ENCODE assay signal across 20 cellular contexts in the genomic region with DNA sequence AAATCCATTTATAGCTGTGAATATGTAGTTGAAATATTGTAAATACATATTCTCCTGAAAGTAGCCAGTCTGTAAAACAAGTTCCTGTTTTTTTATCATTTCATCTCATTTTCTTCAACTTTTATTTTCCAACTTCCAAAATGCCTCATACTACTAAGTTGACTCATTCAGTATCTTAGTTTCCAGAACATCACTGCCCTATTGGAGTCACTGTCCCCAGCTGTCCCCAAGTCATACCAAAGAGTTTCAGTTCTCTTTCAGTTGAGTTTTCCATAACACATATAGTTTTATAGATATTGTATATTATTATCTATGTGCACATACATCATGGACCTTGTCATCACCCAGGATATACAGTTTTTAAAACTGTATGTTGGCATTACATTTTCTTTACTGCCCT.
"Had no signal": no experiment of that assay in that cellular context is flagged by ENCODE, and none has a peak within 500 bp of the region (broad histone marks: within the 10 kb centered on the region; RNA-seq: fewer than 3 reads in every experiment).

No MANE protein-coding gene starts in this region.

- H3K4me1 ChIP-seq: esophagus muscularis mucosa, prostate gland, tibial nerve, vagina had no signal

- H3K9me3 ChIP-seq: esophagus muscularis mucosa, prostate gland, tibial nerve, vagina had no signal

- H3K27me3 ChIP-seq: esophagus muscularis mucosa, hepatocyte, tibial nerve, vagina had no signal

- H3K27ac ChIP-seq: coronary artery, esophagus muscularis mucosa, hepatocyte, prostate gland, skin epidermis, tibial nerve, vagina had no signal

- H3K36me3 ChIP-seq: esophagus muscularis mucosa, prostate gland, tibial nerve, vagina had no signal

- H3K36me3 Mint-ChIP-seq: activated naive CD8-positive, alpha-beta T cell treated with anti-CD3 and anti-CD28 coated beads, Interleukin-2, amount 10 ng/mL, durations not matched to agents 7 days and 5 days; brain had no signal

- H3K4me1 Mint-ChIP-seq: activated CD4-positive, alpha-beta T cell treated with anti-CD3 and anti-CD28 coated beads, Interleukin-2, amount 10 ng/mL, durations not matched to agents 7 days and 5 days; activated naive CD8-positive, alpha-beta T cell treated with anti-CD3 and anti-CD28 coated beads, Interleukin-2, amount 10 ng/mL, durations not matched to agents 7 days and 5 days; brain; central memory CD8-positive, alpha-beta T cell; neural crest cell had no signal

- H3K4me3 ChIP-seq: coronary artery, esophagus muscularis mucosa, hepatocyte, prostate gland, skin epidermis, tibial nerve, vagina had no signal

- H3K4me3 Mint-ChIP-seq: activated CD4-positive, alpha-beta T cell treated with anti-CD3 and anti-CD28 coated beads, Interleukin-2, amount 10 ng/mL, durations not matched to agents 7 days and 5 days; activated naive CD8-positive, alpha-beta T cell treated with anti-CD3 and anti-CD28 coated beads, Interleukin-2, amount 10 ng/mL, durations not matched to agents 7 days and 5 days; brain; central memory CD8-positive, alpha-beta T cell; neural crest cell had no signal

- H3K9me3 Mint-ChIP-seq: neural crest cell had no signal

- DNase-seq: activated CD4-positive, alpha-beta T cell treated with anti-CD3 and anti-CD28 coated beads, Interleukin-2, amount 10 ng/mL, durations not matched to agents 7 days and 5 days; activated CD8-positive, alpha-beta memory T cell treated with anti-CD3 and anti-CD28 coated beads for 24 hours; activated naive CD8-positive, alpha-beta T cell treated with anti-CD3 and anti-CD28 coated beads, Interleukin-2, amount 10 ng/mL, durations not matched to agents 7 days and 5 days; effector CD4-positive, alpha-beta T cell; islet precursor cell; right cardiac atrium; stimulated activated CD4-positive, alpha-beta T cell treated with anti-CD3 and anti-CD28 coated beads, Interleukin-15, amount 100 ng/mL, for 24 hours; stimulated activated CD4-positive, alpha-beta T cell treated with anti-CD3 and anti-CD28 coated beads, Interleukin-4, amount 100 ng/mL, for 1 hour; stimulated activated naive CD4-positive, alpha-beta T cell treated with Interleukin-2 at 50 U/mL for 16 hours; substantia nigra had no signal

- ATAC-seq: right cardiac atrium had no signal

- H3K27ac Mint-ChIP-seq: activated CD4-positive, alpha-beta T cell treated with anti-CD3 and anti-CD28 coated beads, Interleukin-2, amount 10 ng/mL, durations not matched to agents 7 days and 5 days; activated naive CD8-positive, alpha-beta T cell treated with anti-CD3 and anti-CD28 coated beads, Interleukin-2, amount 10 ng/mL, durations not matched to agents 7 days and 5 days; brain had no signal

- H3K27me3 Mint-ChIP-seq: activated CD4-positive, alpha-beta T cell treated with anti-CD3 and anti-CD28 coated beads, Interleukin-2, amount 10 ng/mL, durations not matched to agents 7 days and 5 days; activated naive CD8-positive, alpha-beta T cell treated with anti-CD3 and anti-CD28 coated beads, Interleukin-2, amount 10 ng/mL, durations not matched to agents 7 days and 5 days; brain; central memory CD8-positive, alpha-beta T cell had no signal
